ENCODE assay signal across 25 cellular contexts in genomic region chrX:131264053-131264452, GRCh38. TPM values are rescaled to one million over a fixed set of nuclear protein-coding genes. Genes with fewer than 3 reads are reported as not detected.
"Had no signal": no experiment of that assay in that cellular context is flagged by ENCODE, and none has a peak within 500 bp of the region (broad histone marks: within the 10 kb centered on the region; RNA-seq: fewer than 3 reads in every experiment).

No MANE protein-coding gene starts in this region.

- H3K4me3 ChIP-seq: adrenal gland, breast epithelium, MG63, SJSA1 had no signal

- H3K27me3 ChIP-seq: MG63, SJSA1 had no signal

- H3K27ac ChIP-seq: adrenal gland, breast epithelium, SJSA1 had no signal

- H3K27ac Mint-ChIP-seq: activated CD4-positive, alpha-beta memory T cell treated with anti-CD3 and anti-CD28 coated beads, Interleukin-2, amount 10 ng/mL, durations not matched to agents 7 days and 5 days; activated CD4-positive, alpha-beta T cell treated with anti-CD3 and anti-CD28 coated beads, Interleukin-2, amount 10 ng/mL, durations not matched to agents 7 days and 5 days; activated naive CD4-positive, alpha-beta T cell treated with anti-CD3 and anti-CD28 coated beads, Interleukin-2, amount 10 ng/mL, durations not matched to agents 7 days and 5 days; activated naive CD8-positive, alpha-beta T cell treated with anti-CD3 and anti-CD28 coated beads, Interleukin-2, amount 10 ng/mL, durations not matched to agents 7 days and 5 days; activated T-helper 17 cell treated with anti-CD3 and anti-CD28 coated beads, Interleukin-2, amount 50 U/mL, for 72 hours; T-helper 17 cell had no signal

- H3K36me3 ChIP-seq: adrenal gland, breast epithelium, MG63, SJSA1 had no signal

- H3K4me1 Mint-ChIP-seq: activated CD4-positive, alpha-beta T cell treated with anti-CD3 and anti-CD28 coated beads, Interleukin-2, amount 10 ng/mL, durations not matched to agents 7 days and 5 days; activated naive CD8-positive, alpha-beta T cell treated with anti-CD3 and anti-CD28 coated beads, Interleukin-2, amount 10 ng/mL, durations not matched to agents 7 days and 5 days; activated T-helper 17 cell treated with anti-CD3 and anti-CD28 coated beads, Interleukin-2, amount 50 U/mL, for 72 hours; T-helper 17 cell had no signal

- DNase-seq: activated CD4-positive, alpha-beta memory T cell treated with anti-CD3 and anti-CD28 coated beads, Interleukin-2, amount 10 ng/mL, durations not matched to agents 7 days and 5 days; activated CD4-positive, alpha-beta T cell treated with anti-CD3 and anti-CD28 coated beads, Interleukin-2, amount 10 ng/mL, durations not matched to agents 7 days and 5 days; activated CD4-positive, CD25-positive, alpha-beta regulatory T cell; activated gamma-delta T cell treated with Interleukin-2 at 50 U/mL for 16 hours; activated naive CD4-positive, alpha-beta T cell treated with anti-CD3 and anti-CD28 coated beads, Interleukin-2, amount 10 ng/mL, durations not matched to agents 7 days and 5 days; activated naive CD8-positive, alpha-beta T cell treated with anti-CD3 and anti-CD28 coated beads, Interleukin-2, amount 10 ng/mL, durations not matched to agents 7 days and 5 days; activated T-cell treated with anti-CD3 and anti-CD28 coated beads for 4 hours; activated T-cell treated with anti-CD3 and anti-CD28 coated beads, Interleukin-2, amount 50 U/mL, for 48 hours; adrenal gland; MG63; MV-4-11; NCI-H1092 treated with DMSO at 0.1 percent for 48 hours; NCI-H1417 treated with DMSO at 0.1 percent for 48 hours; NCI-H1694; NCI-H2029 treated with DMSO at 0.1 percent for 48 hours; NCI-H2227 treated with DMSO at 0.1 percent for 48 hours; NCI-H446 treated with DMSO at 0.1 percent for 48 hours; NCI-H526 treated with DMSO at 0.1 percent for 48 hours; SHP77; T-helper 17 cell; T1000 had no signal

- ATAC-seq: activated T-helper 17 cell treated with anti-CD3 and anti-CD28 coated beads, Interleukin-2, amount 50 U/mL, for 72 hours; T-helper 17 cell had no signal

- H3K4me1 ChIP-seq: adrenal gland, breast epithelium, SJSA1 had no signal

- H3K27me3 Mint-ChIP-seq: activated CD4-positive, alpha-beta memory T cell treated with anti-CD3 and anti-CD28 coated beads, Interleukin-2, amount 10 ng/mL, durations not matched to agents 7 days and 5 days; activated CD4-positive, alpha-beta T cell treated with anti-CD3 and anti-CD28 coated beads, Interleukin-2, amount 10 ng/mL, durations not matched to agents 7 days and 5 days; activated naive CD4-positive, alpha-beta T cell treated with anti-CD3 and anti-CD28 coated beads, Interleukin-2, amount 10 ng/mL, durations not matched to agents 7 days and 5 days; T-helper 17 cell had no signal

- H3K4me3 Mint-ChIP-seq: activated CD4-positive, alpha-beta memory T cell treated with anti-CD3 and anti-CD28 coated beads, Interleukin-2, amount 10 ng/mL, durations not matched to agents 7 days and 5 days; activated CD4-positive, alpha-beta T cell treated with anti-CD3 and anti-CD28 coated beads, Interleukin-2, amount 10 ng/mL, durations not matched to agents 7 days and 5 days; activated naive CD4-positive, alpha-beta T cell treated with anti-CD3 and anti-CD28 coated beads, Interleukin-2, amount 10 ng/mL, durations not matched to agents 7 days and 5 days; activated naive CD8-positive, alpha-beta T cell treated with anti-CD3 and anti-CD28 coated beads, Interleukin-2, amount 10 ng/mL, durations not matched to agents 7 days and 5 days; activated T-helper 17 cell treated with anti-CD3 and anti-CD28 coated beads, Interleukin-2, amount 50 U/mL, for 72 hours; T-helper 17 cell had no signal

- H3K36me3 Mint-ChIP-seq: activated naive CD4-positive, alpha-beta T cell treated with anti-CD3 and anti-CD28 coated beads, Interleukin-2, amount 10 ng/mL, durations not matched to agents 7 days and 5 days; activated naive CD8-positive, alpha-beta T cell treated with anti-CD3 and anti-CD28 coated beads, Interleukin-2, amount 10 ng/mL, durations not matched to agents 7 days and 5 days had no signal

- H3K9me3 Mint-ChIP-seq: activated CD4-positive, alpha-beta memory T cell treated with anti-CD3 and anti-CD28 coated beads, Interleukin-2, amount 10 ng/mL, durations not matched to agents 7 days and 5 days; activated CD4-positive, alpha-beta T cell treated with anti-CD3 and anti-CD28 coated beads, Interleukin-2, amount 10 ng/mL, durations not matched to agents 7 days and 5 days; activated naive CD4-positive, alpha-beta T cell treated with anti-CD3 and anti-CD28 coated beads, Interleukin-2, amount 10 ng/mL, durations not matched to agents 7 days and 5 days; activated naive CD8-positive, alpha-beta T cell treated with anti-CD3 and anti-CD28 coated beads, Interleukin-2, amount 10 ng/mL, durations not matched to agents 7 days and 5 days; activated T-helper 17 cell treated with anti-CD3 and anti-CD28 coated beads, Interleukin-2, amount 50 U/mL, for 72 hours had no signal

- H3K9me3 ChIP-seq: adrenal gland, breast epithelium, MG63, SJSA1 had no signal

RNA-seq across cellular contexts. Expression of gene IGSF1, which starts 25.1 kb away (rescaled TPM):
- total RNA-seq: activated CD4-positive, alpha-beta memory T cell treated with anti-CD3 and anti-CD28 coated beads, Interleukin-2, amount 10 ng/mL, durations not matched to agents 7 days and 5 days; activated CD4-positive, alpha-beta T cell treated with anti-CD3 and anti-CD28 coated beads, Interleukin-2, amount 10 ng/mL, durations not matched to agents 7 days and 5 days; activated CD8-positive, alpha-beta memory T cell treated with anti-CD3 and anti-CD28 coated beads for 36 hours; activated naive CD8-positive, alpha-beta T cell treated with anti-CD3 and anti-CD28 coated beads, Interleukin-2, amount 10 ng/mL, durations not matched to agents 7 days and 5 days; activated T-helper 17 cell treated with anti-CD3 and anti-CD28 coated beads, Interleukin-2, amount 50 U/mL, for 72 hours; SJSA1; T-helper 17 cell had no signal
